ENCODE assay signal across 28 cellular contexts in genomic region chr20:43716757-43717615, GRCh38. TPM values are rescaled to one million over a fixed set of nuclear protein-coding genes. Genes with fewer than 3 reads are reported as not detected.
"Had no signal": no experiment of that assay in that cellular context is flagged by ENCODE, and none has a peak within 500 bp of the region (broad histone marks: within the 10 kb centered on the region; RNA-seq: fewer than 3 reads in every experiment).

No MANE protein-coding gene starts in this region.

- H3K4me2 ChIP-seq: hepatocyte had no signal

- H3K4me3 ChIP-seq: hepatocyte, left lung, testis, uterus had no signal

- H3K4me1 ChIP-seq: left lung, testis, uterus had no signal

- H3K9me3 ChIP-seq: left lung, testis, uterus had no signal

- H2AFZ ChIP-seq: hepatocyte had no signal

- H3K27me3 ChIP-seq: hepatocyte, left lung, testis, uterus had no signal

- ATAC-seq: activated CD4-positive, alpha-beta T cell treated with anti-CD3 and anti-CD28 coated beads for 36 hours; activated CD8-positive, alpha-beta memory T cell treated with anti-CD3 and anti-CD28 coated beads, Interleukin-2, amount 10 ng/mL, durations not matched to agents 7 days and 5 days; left lung had no signal

- DNase-seq: activated B cell treated with CpG ODN at 0.5 μM for 24 hours; activated CD4-positive, alpha-beta memory T cell treated with anti-CD3 and anti-CD28 coated beads for 36 hours; activated CD4-positive, alpha-beta T cell treated with anti-CD3 and anti-CD28 coated beads for 36 hours; activated CD8-positive, alpha-beta memory T cell treated with anti-CD3 and anti-CD28 coated beads, Interleukin-2, amount 10 ng/mL, durations not matched to agents 7 days and 5 days; activated gamma-delta T cell; activated naive CD8-positive, alpha-beta T cell treated with anti-CD3 and anti-CD28 coated beads for 36 hours; activated T-cell treated with anti-CD3 and anti-CD28 coated beads for 4 hours; central memory CD4-positive, alpha-beta T cell; dermis blood vessel endothelial cell; effector CD8-positive, alpha-beta T cell; erythroblast; foreskin melanocyte; glutamatergic neuron; immature natural killer cell; left lung; midbrain; stimulated activated CD4-positive, alpha-beta T cell treated with anti-CD3 and anti-CD28 coated beads, Interleukin-2, amount 100 ng/mL, for 48 hours; stimulated activated naive CD4-positive, alpha-beta T cell; T1000; testis; uterus had no signal

- H3K36me3 ChIP-seq: left lung, uterus had no signal

- H3K27ac ChIP-seq: hepatocyte, left lung, testis, uterus had no signal

RNA-seq across cellular contexts. Expression of gene GTSF1L, which starts 9.8 kb away (rescaled TPM):
- total RNA-seq: activated CD4-positive, alpha-beta memory T cell treated with anti-CD3 and anti-CD28 coated beads for 36 hours; activated naive CD8-positive, alpha-beta T cell treated with anti-CD3 and anti-CD28 coated beads for 36 hours; astrocyte; dermis blood vessel endothelial cell; hepatocyte; kidney epithelial cell; left lung; lung microvascular endothelial cell; osteoblast; progenitor cell of endocrine pancreas; uterus had no signal
- polyA plus RNA-seq: hepatocyte, immature natural killer cell, neural cell had no signal

RNA-seq across cellular contexts. Expression of gene MYBL2, which starts 50.1 kb away (rescaled TPM):
- polyA plus RNA-seq: neural cell had no signal
